Comparison of ENCODE assay signal across 10 cellular contexts in genomic region chr10:132634241-132634946, GRCh38.
DNase-seq lines count a peak whose midpoint lies in the region; ATAC-seq and TF ChIP-seq lines count a peak whose summit lies in the region.
"Had no signal": no experiment of that assay in that cellular context is flagged by ENCODE, and none has a peak within 500 bp of the region (broad histone marks: within the 10 kb centered on the region; RNA-seq: fewer than 3 reads in every experiment).

No MANE protein-coding gene starts in this region.

- no peaks in the 10 kb centered on the region for H3K36me3 ChIP-seq in GM06990 (ENCODE audit: control insufficient read depth, insufficient read depth, low read length)
- H3K36me3 ChIP-seq in sigmoid colon = no peaks in the 10 kb centered on the region

- no peaks in the 10 kb centered on the region for H3K9me3 ChIP-seq in sigmoid colon

- peak overlapping the region; percentile 88 to 98 (median 96) for H3K27ac ChIP-seq in sigmoid colon

- intact Hi-C loops in sigmoid colon (cut with DNase I) = loop anchor here (5.0 kb wide), 3 partner anchors 57 to 237 kb away; partner anchors contain the start of gene PWWP2B

- H3K4me1 ChIP-seq in sigmoid colon = peaks cover 0 to 88% (median 79%) of the 10 kb centered on the region in 4 donors

- no peak overlapping the region for H3K4me3 ChIP-seq in GM06990 (replicated peaks; ENCODE audit: low read depth, low read length)
- no peak overlapping the region for H3K4me3 ChIP-seq in sigmoid colon
- H3K4me3 ChIP-seq: lung had no signal

- peak; percentile 91 for ATAC-seq in esophagus mucosa

- TF ChIP-seq CTCF in GM06990 (IDR thresholded peaks at IDR 0.05; ENCODE audit: insufficient read depth, low read length, poor library complexity, severe bottlenecking) (peak; percentile 26), LNCAP (IDR thresholded peaks at IDR 0.05) (peak; percentile 15; the same call in 1 of the 2 replicates), sigmoid colon (IDR thresholded peaks at IDR 0.05) (no peak)

- H3K27me3 ChIP-seq in GM06990 (replicated peaks; ENCODE audit: control insufficient read depth, insufficient read depth, low read length) (no peaks in the 10 kb centered on the region; the same call in 1 of the 2 replicates), sigmoid colon (no peaks in the 10 kb centered on the region)

- 49 to 70% methylated on average over 22 of the region's 22 CpGs for WGBS in sigmoid colon, 2 donors

- TF ChIP-seq POLR2A in sigmoid colon (IDR thresholded peaks at IDR 0.05) = no peak

- DNase-seq in GM06990 (ENCODE audit: extremely low read depth, insufficient read length) (no peak), sigmoid colon (peak; percentile 58), NCI-H510A treated with DMSO at 0.1 percent for 48 hours (lab: John Stamatoyannopoulos, UW) (no peak), HuH-7.5 (ENCODE audit: low spot score) (no peak), mucosa of gallbladder (ENCODE audit: low spot score) (no peak), globus pallidus (ENCODE audit: low spot score) (no peak)
- DNase-seq: NCI-H345 had no signal

- no peak for TF ChIP-seq EP300 in sigmoid colon (IDR thresholded peaks at IDR 0.05)

Comparison
In these comparisons a context has a peak if more than half of its experiments do, and no peak if none do; other contexts are left out.
1. CTCF ChIP-seq: peak in GM06990 (single experiment) and LNCAP (single experiment); none in sigmoid colon (0 of 4).